Comparison of ENCODE assay signal across 11 cellular contexts in genomic region chr15:25810631-25811077, GRCh38. TPM values are rescaled to one million over a fixed set of nuclear protein-coding genes. Genes with fewer than 3 reads are reported as not detected.
DNase-seq lines count a peak whose midpoint lies in the region; ATAC-seq lines count a peak whose summit lies in the region.
"Had no signal": no experiment of that assay in that cellular context is flagged by ENCODE, and none has a peak within 500 bp of the region (broad histone marks: within the 10 kb centered on the region; RNA-seq: fewer than 3 reads in every experiment).

No MANE protein-coding gene starts in this region.

- ATAC-seq in activated T-cell treated with anti-CD3 and anti-CD28 coated beads, Interleukin-2, amount 50 U/mL, for 4 hours: peak; percentile 60 to 64
- ATAC-seq in stimulated activated naive B cell treated with anti-CD40 and anti-IgM and Interleukin-4, amounts not matched to agents 10 μg/mL and 1 μg/mL and 100 μg/mL, for 72 hours (replicated peaks): peak; percentile 30 to 46
- no peak for ATAC-seq in HG02938 (IDR thresholded peaks at IDR 0.05; ENCODE audit: unreplicated experiment)

- no peaks in the 10 kb centered on the region for H3K9me3 Mint-ChIP-seq in activated T-cell treated with anti-CD3 and anti-CD28 coated beads, Interleukin-2, amount 50 U/mL, for 4 hours
- H3K9me3 Mint-ChIP-seq in stimulated activated naive B cell treated with anti-CD40 and anti-IgM and Interleukin-4, amounts not matched to agents 10 μg/mL and 1 μg/mL and 100 μg/mL, for 72 hours: peaks cover 3% of the 10 kb centered on the region in 2 donors
- H3K9me3 Mint-ChIP-seq: IgD-negative memory B cell had no signal

- peak; percentile 57 for DNase-seq in activated T-cell treated with anti-CD3 and anti-CD28 coated beads, Interleukin-2, amount 50 U/mL, for 1 hour
- DNase-seq in activated T-cell treated with anti-CD3 and anti-CD28 coated beads for 4 hours (no peak), iPS DF 19.7 (ENCODE audit: low read depth, low spot score) (peak; percentile 25), anterior cingulate cortex (lab: John Stamatoyannopoulos, UW) (no peak), NCI-H2029 treated with DMSO at 0.1 percent for 48 hours (lab: John Stamatoyannopoulos, UW) (no peak)
- peak; percentile 34 for DNase-seq in activated T-cell treated with anti-CD3 and anti-CD28 coated beads, Interleukin-2, amount 50 U/mL, for 4 hours
- DNase-seq in stimulated activated naive B cell treated with anti-CD40 and anti-IgM and Interleukin-4, amounts not matched to agents 10 μg/mL and 1 μg/mL and 100 μg/mL, for 72 hours: no peak
- DNase-seq: NCI-H2107; stimulated activated CD4-positive, alpha-beta T cell treated with anti-CD3 and anti-CD28 coated beads, Interleukin-12 subunit alpha, Interleukin-12 subunit beta, amount 100 ng/mL, for 4 hours had no signal

- peak overlapping the region; percentile 65 for H3K4me3 Mint-ChIP-seq in activated T-cell treated with anti-CD3 and anti-CD28 coated beads, Interleukin-2, amount 50 U/mL, for 4 hours
- no peak overlapping the region for H3K4me3 Mint-ChIP-seq in stimulated activated naive B cell treated with anti-CD40 and anti-IgM and Interleukin-4, amounts not matched to agents 10 μg/mL and 1 μg/mL and 100 μg/mL, for 72 hours

- peaks cover 5% of the 10 kb centered on the region for H3K36me3 Mint-ChIP-seq in activated T-cell treated with anti-CD3 and anti-CD28 coated beads, Interleukin-2, amount 50 U/mL, for 4 hours (ENCODE audit: insufficient read depth)
- no peaks in the 10 kb centered on the region for H3K36me3 Mint-ChIP-seq in stimulated activated naive B cell treated with anti-CD40 and anti-IgM and Interleukin-4, amounts not matched to agents 10 μg/mL and 1 μg/mL and 100 μg/mL, for 72 hours
- H3K36me3 Mint-ChIP-seq: IgD-negative memory B cell had no signal

- no peaks in the 10 kb centered on the region for H3K27me3 Mint-ChIP-seq in activated T-cell treated with anti-CD3 and anti-CD28 coated beads, Interleukin-2, amount 50 U/mL, for 4 hours (ENCODE audit: low read depth)
- peaks cover 43 to 59% of the 10 kb centered on the region in 2 donors for H3K27me3 Mint-ChIP-seq in stimulated activated naive B cell treated with anti-CD40 and anti-IgM and Interleukin-4, amounts not matched to agents 10 μg/mL and 1 μg/mL and 100 μg/mL, for 72 hours

- H3K27ac Mint-ChIP-seq in stimulated activated naive B cell treated with anti-CD40 and anti-IgM and Interleukin-4, amounts not matched to agents 10 μg/mL and 1 μg/mL and 100 μg/mL, for 72 hours: no peak overlapping the region
- H3K27ac Mint-ChIP-seq: IgD-negative memory B cell had no signal

- H3K4me1 Mint-ChIP-seq in activated T-cell treated with anti-CD3 and anti-CD28 coated beads, Interleukin-2, amount 50 U/mL, for 4 hours (ENCODE audit: low read depth): peaks cover 66% of the 10 kb centered on the region
- H3K4me1 Mint-ChIP-seq in stimulated activated naive B cell treated with anti-CD40 and anti-IgM and Interleukin-4, amounts not matched to agents 10 μg/mL and 1 μg/mL and 100 μg/mL, for 72 hours: peaks cover 17 to 22% of the 10 kb centered on the region in 2 donors

RNA-seq across cellular contexts. Expression of gene ATP10A, which starts 52.5 kb away (rescaled TPM):
- total RNA-seq in activated T-cell treated with anti-CD3 and anti-CD28 coated beads, Interleukin-2, amount 50 U/mL, for 4 hours: 10 to 100 TPM; 27.0 to 31.6 (median 31.3) TPM

Comparison
In these comparisons a context has a peak if more than half of its experiments do, and no peak if none do; other contexts are left out.
1. DNase-seq: peak in activated T-cell treated with anti-CD3 and anti-CD28 coated beads, Interleukin-2, amount 50 U/mL, for 1 hour (single experiment), activated T-cell treated with anti-CD3 and anti-CD28 coated beads, Interleukin-2, amount 50 U/mL, for 4 hours (single experiment) and iPS DF 19.7 (single experiment); none in activated T-cell treated with anti-CD3 and anti-CD28 coated beads for 4 hours (single experiment), stimulated activated naive B cell treated with anti-CD40 and anti-IgM and Interleukin-4, amounts not matched to agents 10 μg/mL and 1 μg/mL and 100 μg/mL, for 72 hours (single experiment), anterior cingulate cortex (0 of 58) and NCI-H2029 treated with DMSO at 0.1 percent for 48 hours (single experiment).